Comparison of ENCODE assay signal across 14 cellular contexts in the genomic region with DNA sequence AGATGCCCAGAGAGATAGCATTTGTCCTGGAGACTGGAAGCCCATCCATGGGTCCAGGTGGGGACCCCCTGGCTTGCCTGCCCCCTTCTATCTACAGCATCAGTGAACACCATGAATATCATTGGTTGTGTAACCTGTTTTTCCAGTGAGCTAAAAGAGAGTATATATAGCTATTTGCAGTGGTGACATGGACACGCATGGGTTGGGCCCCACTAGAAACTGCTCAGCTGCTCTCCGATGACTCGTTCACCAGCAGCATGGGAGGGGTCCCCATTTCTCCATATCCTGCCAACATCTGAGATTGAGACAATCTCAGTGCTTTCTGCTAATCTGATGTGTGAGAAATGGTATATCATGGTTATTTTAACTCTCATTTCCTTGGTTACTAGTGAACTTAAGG. TPM values are rescaled to one million over a fixed set of nuclear protein-coding genes. Genes with fewer than 3 reads are reported as not detected.
A peak's percentile ranks its signal among the peaks of the same experiment; 100 is the strongest.
DNase-seq lines count a peak whose midpoint lies in the region; ATAC-seq, FAIRE-seq and TF ChIP-seq lines count a peak whose summit lies in the region.
"Had no signal": no experiment of that assay in that cellular context is flagged by ENCODE, and none has a peak within 500 bp of the region (broad histone marks: within the 10 kb centered on the region; RNA-seq: fewer than 3 reads in every experiment).

No MANE protein-coding gene starts in this region.

- dilution Hi-C loops in mammary epithelial cell (cut with HindIII; ENCODE audit: low sequenced_read_pairs), result no loop called here

- H4K91ac ChIP-seq in mesenchymal stem cell (ENCODE audit: low read length), result no peak overlapping the region

- peak overlapping the region; percentile 79 for H3K27ac Mint-ChIP-seq in activated T-cell treated with anti-CD3 and anti-CD28 coated beads, Interleukin-2, amount 50 U/mL, for 72 hours
- H3K27ac Mint-ChIP-seq: nephron progenitor cell had no signal

- H3K27me3 ChIP-seq in mesenchymal stem cell (ENCODE audit: control insufficient read depth in 1 of 2, insufficient read depth in 1 of 2, low read length in 2 of 2) (no peaks in the 10 kb centered on the region), mammary epithelial cell (ENCODE audit: insufficient read depth, low read length) (no peaks in the 10 kb centered on the region)
- H3K27me3 ChIP-seq: hepatocyte had no signal

- no peak overlapping the region for H2BK12ac ChIP-seq in mesenchymal stem cell (ENCODE audit: low read length in 2 of 2)

- H3K79me2 ChIP-seq in mammary epithelial cell (ENCODE audit: insufficient read depth, low read length), result no peaks in the 10 kb centered on the region
- H3K79me2 ChIP-seq: hepatocyte had no signal

- H3K79me1 ChIP-seq in mesenchymal stem cell (replicated peaks; ENCODE audit: low read length, poor library complexity, severe bottlenecking), result no peaks in the 10 kb centered on the region

- DNase-seq in NCI-H510A (lab: John Stamatoyannopoulos, UW) (peak; percentile 12), NCI-H510A treated with DMSO at 0.1 percent for 48 hours (lab: John Stamatoyannopoulos, UW) (no peak), GM19239 (ENCODE audit: insufficient read length, low spot score) (no peak), mesenchymal stem cell (no peak), HCEC 1CT (no peak), cortex of kidney (lab: John Stamatoyannopoulos, UW) (no peak), mammary epithelial cell (no peak)
- peak; percentile 55 to 63 for DNase-seq in activated T-cell treated with anti-CD3 and anti-CD28 coated beads, Interleukin-2, amount 50 U/mL, for 72 hours
- DNase-seq: central memory CD4-positive, alpha-beta T cell; left colon; nephron progenitor cell; PC-9 had no signal

- H2BK5ac ChIP-seq in mesenchymal stem cell (ENCODE audit: low read depth, low read length, poor library complexity, severe bottlenecking), result no peak overlapping the region

- no peaks in the 10 kb centered on the region for H3K36me3 ChIP-seq in mesenchymal stem cell (ENCODE audit: control insufficient read depth in 1 of 2, insufficient read depth in 2 of 2, low read depth in 1 of 2, low read length in 2 of 2)
- H3K36me3 ChIP-seq in mammary epithelial cell (ENCODE audit: insufficient read depth, low read length), result no peaks in the 10 kb centered on the region

- no peak overlapping the region for H3K4me3 ChIP-seq in mesenchymal stem cell (ENCODE audit: insufficient read depth in 1 of 2, low read depth in 1 of 2, low read length in 2 of 2)
- H3K4me3 ChIP-seq in mammary epithelial cell (replicated peaks in 1 of 3; ENCODE audit: insufficient read depth in 1 of 3, low read depth in 2 of 3, low read length in 3 of 3), result no peak overlapping the region
- H3K4me3 ChIP-seq: hepatocyte, PC-9 had no signal

- H4K8ac ChIP-seq in mesenchymal stem cell (ENCODE audit: low read length), result no peak overlapping the region

- peak; percentile 18 for FAIRE-seq in GM19239 (lab: Jason Lieb, UNC)

- no peak overlapping the region for H3K23ac ChIP-seq in mesenchymal stem cell (ENCODE audit: low read length in 2 of 2)

- H3K4me2 ChIP-seq in mesenchymal stem cell (ENCODE audit: low read length, poor library complexity, severe bottlenecking) (no peak overlapping the region), mammary epithelial cell (ENCODE audit: insufficient read depth, low read depth, low read length) (no peak overlapping the region)
- H3K4me2 ChIP-seq: hepatocyte, PC-9 had no signal

- no peak overlapping the region for H3K18ac ChIP-seq in mesenchymal stem cell (ENCODE audit: low read depth in 1 of 2, low read length in 2 of 2)

- H3K27me3 Mint-ChIP-seq in activated T-cell treated with anti-CD3 and anti-CD28 coated beads, Interleukin-2, amount 50 U/mL, for 72 hours (ENCODE audit: low read depth), result no peaks in the 10 kb centered on the region

- no TSS peak for BruUV-seq in mammary epithelial cell (replicated peaks; lab: Mats Ljungman, UMichigan)

- CTCF ChIA-PET in mammary epithelial cell (lab: Charles Lee; ENCODE audit: low non-redundant PET), result no interaction called here

- no peak overlapping the region for H3K27ac ChIP-seq in mesenchymal stem cell (ENCODE audit: low read length, poor library complexity, severe bottlenecking)
- no peak overlapping the region for H3K27ac ChIP-seq in mammary epithelial cell (ENCODE audit: insufficient read depth, low read depth, low read length)
- H3K27ac ChIP-seq: hepatocyte, PC-9 had no signal

- TF ChIP-seq CTCF in mammary epithelial cell (conservative IDR thresholded peaks at IDR 0.05 in 1 of 2, IDR thresholded peaks at IDR 0.05 in 1 of 2; ENCODE audit: extremely low read depth in 1 of 2, insufficient read depth in 1 of 2, low read depth in 1 of 2, low read length in 2 of 2), result no peak

- no peak overlapping the region for H3K4ac ChIP-seq in mesenchymal stem cell (ENCODE audit: low read depth in 1 of 2, low read length in 2 of 2)

- H2AK5ac ChIP-seq in mesenchymal stem cell (ENCODE audit: low read length, severe bottlenecking), result no peak overlapping the region

- H2AFZ ChIP-seq in mesenchymal stem cell (ENCODE audit: low read depth, low read length) (no peak overlapping the region), mammary epithelial cell (ENCODE audit: low read depth, low read length) (no peak overlapping the region)
- H2AFZ ChIP-seq: hepatocyte, PC-9 had no signal

- H3K4me3 Mint-ChIP-seq in activated T-cell treated with anti-CD3 and anti-CD28 coated beads, Interleukin-2, amount 50 U/mL, for 72 hours, result peak overlapping the region in 1 of 2 donors; percentile 70
- H3K4me3 Mint-ChIP-seq: nephron progenitor cell had no signal

- H4K20me1 ChIP-seq in mammary epithelial cell (ENCODE audit: insufficient read depth, low read length), result no peaks in the 10 kb centered on the region

- in situ Hi-C loops in mammary epithelial cell (cut with MboI; ENCODE audit: low sequenced_read_pairs in 2 of 2), result no loop called here

- H3K36me3 Mint-ChIP-seq in activated T-cell treated with anti-CD3 and anti-CD28 coated beads, Interleukin-2, amount 50 U/mL, for 72 hours (ENCODE audit: insufficient read depth in 2 of 2), result peaks cover 4 to 8% of the 10 kb centered on the region in 2 donors

- peak overlapping the region; percentile 55 for H2BK15ac ChIP-seq in mesenchymal stem cell (ENCODE audit: low read depth, poor library complexity, severe bottlenecking)

- H3K4me1 Mint-ChIP-seq in activated T-cell treated with anti-CD3 and anti-CD28 coated beads, Interleukin-2, amount 50 U/mL, for 72 hours (ENCODE audit: low read depth), result peaks cover 86% of the 10 kb centered on the region

- H2BK120ac ChIP-seq in mesenchymal stem cell (ENCODE audit: low read depth, low read length), result no peak overlapping the region

- intact Hi-C loops in mammary epithelial cell (cut with micrococcal nuclease), result no loop called here

- H3K9ac ChIP-seq in mesenchymal stem cell (ENCODE audit: low read length) (no peak overlapping the region), mammary epithelial cell (ENCODE audit: insufficient read depth, low read length) (no peak overlapping the region)

- H3K4me1 ChIP-seq in mesenchymal stem cell (ENCODE audit: control insufficient read depth, insufficient read depth, low read depth, low read length) (peaks cover 10% of the 10 kb centered on the region), mammary epithelial cell (ENCODE audit: insufficient read depth, low read length) (no peaks in the 10 kb centered on the region)

- 43% methylated on average over 1 of the region's 3 CpGs for WGBS in mesenchymal stem cell
- 94% methylated on average over 3 of the region's 3 CpGs for WGBS in mammary epithelial cell (ENCODE audit: low coverage, missing lambda C conversion rate)

- H3K9me3 ChIP-seq in mesenchymal stem cell (ENCODE audit: control insufficient read depth, low read length) (no peaks in the 10 kb centered on the region), mammary epithelial cell (replicated peaks; ENCODE audit: insufficient read depth, low read length) (no peaks in the 10 kb centered on the region)

- ATAC-seq in activated T-cell treated with anti-CD3 and anti-CD28 coated beads, Interleukin-2, amount 50 U/mL, for 72 hours (replicated peaks in 1 of 2), result peak; percentile 11 to 43
- ATAC-seq: left colon had no signal

- peaks cover 0 to under 1% of the 10 kb centered on the region in 2 donors for H3K9me3 Mint-ChIP-seq in activated T-cell treated with anti-CD3 and anti-CD28 coated beads, Interleukin-2, amount 50 U/mL, for 72 hours
- H3K9me3 Mint-ChIP-seq: nephron progenitor cell had no signal

- no peak overlapping the region for H3K14ac ChIP-seq in mesenchymal stem cell (ENCODE audit: low read length in 2 of 2)

RNA-seq across cellular contexts. Expression of gene ZC3H12D, which starts 4.0 kb away (rescaled TPM):
- total RNA-seq in activated T-cell treated with anti-CD3 and anti-CD28 coated beads, Interleukin-2, amount 50 U/mL, for 72 hours, result 100 to 1,000 TPM; 106 to 170 TPM
- polyA plus RNA-seq in mesenchymal stem cell (2013, experiment 1 of 2), result 0.04 TPM
- polyA plus RNA-seq in mesenchymal stem cell (2013, experiment 2 of 2), result 0.04 TPM
- under 1 TPM; 0.16 to 0.17 TPM for total RNA-seq in mammary epithelial cell
- 0.01 TPM for polyA plus RNA-seq in mammary epithelial cell
- not detected for polyA minus RNA-seq in mammary epithelial cell
- total RNA-seq: HT-29, PC-9 had no signal

RNA-seq across cellular contexts. Expression of gene PPIL4, which starts 57.0 kb away (rescaled TPM):
- total RNA-seq in activated T-cell treated with anti-CD3 and anti-CD28 coated beads, Interleukin-2, amount 50 U/mL, for 72 hours, result 10 to 100 TPM; 29.5 to 42.0 TPM
- polyA plus RNA-seq in mesenchymal stem cell (2013, experiment 1 of 2), result 41.9 TPM
- 42.4 TPM for polyA plus RNA-seq in mesenchymal stem cell (2013, experiment 2 of 2)
- total RNA-seq in mammary epithelial cell, result 10 to 100 TPM; 18.7 to 28.8 TPM
- 3.6 TPM for polyA plus RNA-seq in mammary epithelial cell
- polyA minus RNA-seq in mammary epithelial cell, result 7.3 TPM

Comparison
In these comparisons a context has a peak if more than half of its experiments do, and no peak if none do; other contexts are left out.
1. DNase-seq: peak in NCI-H510A (single experiment) and activated T-cell treated with anti-CD3 and anti-CD28 coated beads, Interleukin-2, amount 50 U/mL, for 72 hours (2 of 2); none in NCI-H510A treated with DMSO at 0.1 percent for 48 hours (single experiment), GM19239 (single experiment), mesenchymal stem cell (single experiment), HCEC 1CT (single experiment), cortex of kidney (single experiment) and mammary epithelial cell (single experiment).
2. RNA of gene ZC3H12D, which starts 4.0 kb away (total RNA-seq): 106 to 170 TPM in activated T-cell treated with anti-CD3 and anti-CD28 coated beads, Interleukin-2, amount 50 U/mL, for 72 hours; 0.16 to 0.17 TPM in mammary epithelial cell; every median in the first group is over 10 times any median in the second.